Comparison of ENCODE assay signal across 10 cellular contexts in the genomic region with DNA sequence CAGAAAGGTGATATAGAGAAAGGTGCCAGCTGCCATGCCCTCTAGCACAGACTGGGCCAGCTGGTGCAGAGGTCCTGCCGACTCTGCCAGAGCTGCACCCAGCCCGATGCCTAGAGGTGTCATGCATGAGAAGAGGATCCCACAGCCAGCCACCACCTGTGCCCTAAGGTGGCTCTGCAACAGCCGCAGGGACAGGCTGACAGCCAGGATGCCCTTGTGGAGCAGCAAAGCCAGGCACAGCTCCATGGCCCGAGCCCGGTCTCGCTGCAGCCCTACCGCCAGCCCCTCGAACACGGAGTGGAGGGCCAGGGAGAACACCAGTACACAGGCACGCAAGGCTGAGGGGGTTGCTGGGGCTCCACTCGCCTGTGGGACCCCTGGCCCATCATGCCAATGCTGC. TPM values are rescaled to one million over a fixed set of nuclear protein-coding genes. Genes with fewer than 3 reads are reported as not detected.
DNase-seq lines count a peak whose midpoint lies in the region; ATAC-seq and TF ChIP-seq lines count a peak whose summit lies in the region.
"Had no signal": no experiment of that assay in that cellular context is flagged by ENCODE, and none has a peak within 500 bp of the region (broad histone marks: within the 10 kb centered on the region; RNA-seq: fewer than 3 reads in every experiment).

No MANE protein-coding gene starts in this region.

- TF ChIP-seq CTCF in heart left ventricle (IDR thresholded peaks at IDR 0.05): no peak
- TF ChIP-seq CTCF in testis (IDR thresholded peaks at IDR 0.05): no peak

- peak overlapping the region in 11 of 12 donors; percentile 51 to 99 (median 93) for H3K27ac ChIP-seq in heart left ventricle
- H3K27ac ChIP-seq in layer of hippocampus (ENCODE audit: low read depth, low read length): peak overlapping the region; percentile 48
- H3K27ac ChIP-seq in testis: peak overlapping the region; percentile 76 to 96
- H3K27ac ChIP-seq: SK-N-MC, VCaP had no signal

- no peaks in the 10 kb centered on the region for H3K27me3 ChIP-seq in heart left ventricle
- H3K27me3 ChIP-seq in layer of hippocampus (ENCODE audit: control insufficient read depth, insufficient read depth, low read length): no peaks in the 10 kb centered on the region
- no peaks in the 10 kb centered on the region for H3K27me3 ChIP-seq in testis

- H3K9me3 ChIP-seq in heart left ventricle (no peaks in the 10 kb centered on the region), testis (no peaks in the 10 kb centered on the region)

- DNase-seq in heart left ventricle: no peak
- no peak for DNase-seq in cardiac septum (ENCODE audit: low spot score)
- no peak for DNase-seq in testis
- DNase-seq in nucleus accumbens (lab: John Stamatoyannopoulos, UW): no peak
- DNase-seq in midbrain (lab: John Stamatoyannopoulos, UW): no peak
- DNase-seq: activated T-cell treated with anti-CD3 and anti-CD28 coated beads, Interleukin-2, amount 50 U/mL, for 48 hours; stimulated activated CD4-positive, alpha-beta T cell treated with anti-CD3 and anti-CD28 coated beads, Interleukin-15, amount 100 ng/mL, for 24 hours had no signal

- H3K4me3 ChIP-seq in heart left ventricle: no peak overlapping the region
- no peak overlapping the region for H3K4me3 ChIP-seq in testis
- H3K4me3 ChIP-seq: SK-N-MC had no signal

- TF ChIP-seq POLR2A in heart left ventricle (IDR thresholded peaks at IDR 0.05) (no peak), testis (IDR thresholded peaks at IDR 0.05) (no peak)

- ATAC-seq in heart left ventricle: no peak

- intact Hi-C loops in heart left ventricle (cut with DNase I): no loop called here
- intact Hi-C loops in cardiac septum (cut with DNase I): no loop called here
- intact Hi-C loops in testis (cut with DNase I; ENCODE audit: low total_unique reads): no loop called here

- H3K4me1 ChIP-seq in heart left ventricle (peaks cover 10 to 84% (median 63%) of the 10 kb centered on the region in 12 donors), testis (peaks cover 55% of the 10 kb centered on the region)

- 81 to 94% (median 91%) methylated on average over 10 to 11 of the region's 11 CpGs; no CpG with 5 or more reads in 1 of the 4 donors for WGBS in heart left ventricle, 4 donors
- 91 to 93% methylated on average over 8 to 11 of the region's 11 CpGs for WGBS in testis, 2 donors

- peaks cover 0 to 24% (median 13%) of the 10 kb centered on the region in 9 donors for H3K36me3 ChIP-seq in heart left ventricle
- no peaks in the 10 kb centered on the region for H3K36me3 ChIP-seq in testis (ENCODE audit: low read depth, missing control alignments)

RNA-seq across cellular contexts. Expression of a gene that starts 1.8 kb away (rescaled TPM):
- total RNA-seq in heart left ventricle: 10 to 100 TPM; 11.0 to 27.8 (median 18.8) TPM
- polyA plus RNA-seq in heart left ventricle: 10 to 100 TPM; 21.4 to 25.4 TPM
- total RNA-seq in cardiac septum: 20.6 TPM
- 10 to 100 TPM; 32.0 to 49.7 TPM for total RNA-seq in testis
- polyA plus RNA-seq in testis (ENCODE audit: insufficient read depth, low read depth, low replicate concordance): 49.1 TPM

RNA-seq across cellular contexts. Expression of a gene that starts 3.1 kb away (rescaled TPM):
- total RNA-seq in heart left ventricle (10 to 100 TPM; 31.6 to 83.9 (median 48.4) TPM), cardiac septum (40.2 TPM), testis (10 to 100 TPM; 46.5 to 62.5 TPM)
- polyA plus RNA-seq in heart left ventricle (100 to 1,000 TPM in 1 of 2 donors, 10 to 100 TPM in 1; 32.5 to 163 TPM), testis (ENCODE audit: insufficient read depth, low read depth, low replicate concordance) (54.5 TPM)

RNA-seq across cellular contexts. Expression of a gene that starts 7.5 kb away (rescaled TPM):
- total RNA-seq in heart left ventricle (1 to 10 TPM; 2.5 to 7.2 (median 4.5) TPM), cardiac septum (3.8 TPM), testis (10 to 100 TPM; 22.2 to 24.6 TPM)
- polyA plus RNA-seq in heart left ventricle (1 to 10 TPM; 4.8 to 5.7 TPM), testis (ENCODE audit: insufficient read depth, low read depth, low replicate concordance) (15.6 TPM)

RNA-seq across cellular contexts. Expression of a gene that starts 13.7 kb away (rescaled TPM):
- total RNA-seq in heart left ventricle (10 to 100 TPM; 30.5 to 60.7 (median 40.8) TPM), cardiac septum (42.7 TPM), testis (10 to 100 TPM; 54.5 to 59.0 TPM)
- polyA plus RNA-seq in heart left ventricle (10 to 100 TPM; 36.7 to 41.5 TPM), testis (ENCODE audit: insufficient read depth, low read depth, low replicate concordance) (25.4 TPM)

RNA-seq across cellular contexts. Expression of a gene that starts 17.3 kb away (rescaled TPM):
- total RNA-seq in heart left ventricle (100 to 1,000 TPM in 3 of 9 donors, 10 to 100 TPM in 6; 55.0 to 175 (median 79.5) TPM), cardiac septum (61.7 TPM), testis (100 to 1,000 TPM; 159 to 212 TPM)
- polyA plus RNA-seq in heart left ventricle (100 to 1,000 TPM in 1 of 2 donors, 10 to 100 TPM in 1; 87.4 to 222 TPM), testis (ENCODE audit: insufficient read depth, low read depth, low replicate concordance) (78.6 TPM)
